7 cellular contexts compared by ENCODE assay signal in the genomic region with DNA sequence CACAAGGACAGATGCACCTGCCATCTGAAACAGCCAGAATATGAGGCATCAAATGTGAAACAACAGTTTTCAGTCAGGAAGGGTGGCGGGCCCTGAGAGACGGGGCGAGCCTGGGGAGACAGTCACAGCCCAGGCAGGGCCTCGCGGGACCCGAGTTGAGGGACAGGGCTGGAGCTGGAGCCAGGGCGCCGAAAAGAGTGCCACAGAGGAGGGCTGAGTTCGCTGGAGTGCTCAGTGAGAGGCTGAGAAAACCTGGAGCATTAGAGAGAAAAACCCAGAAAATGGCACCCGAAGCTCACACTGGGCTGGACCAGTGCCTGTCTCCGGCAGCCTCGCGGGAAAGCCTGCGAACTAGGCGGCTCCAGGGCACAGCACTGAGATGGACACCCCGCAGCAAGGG.
DNase-seq lines count a peak whose midpoint lies in the region; ATAC-seq and TF ChIP-seq lines count a peak whose summit lies in the region.
"Not testable (repeated sequence)": the region's sequence is repeated elsewhere in the genome, so short reads cannot be mapped to it uniquely, and the experiment has no call there.

No MANE protein-coding gene starts in this region.

- not testable (repeated sequence) for H3K9me3 ChIP-seq in H9 (ENCODE audit: control insufficient read depth, low read depth, low read length); left lung; aorta (ENCODE audit: control insufficient read depth, low read length)
- H3K9me3 ChIP-seq in spleen, result peaks cover 0 to 14% (median 0%) of the 10 kb centered on the region in 8 donors

- not testable (repeated sequence) for H3K23me2 ChIP-seq in H9 (ENCODE audit: insufficient read length, low read depth, low read length, poor library complexity, severe bottlenecking)

- not testable (repeated sequence) for TF ChIP-seq POLR2A in spleen (IDR thresholded peaks at IDR 0.05)

- H2BK120ac ChIP-seq in H9 (ENCODE audit: low read depth, low read length, poor library complexity, severe bottlenecking), result not testable (repeated sequence)

- H3K23ac ChIP-seq in H9 (ENCODE audit: insufficient read length, low read depth, low read length), result not testable (repeated sequence)

- H4K8ac ChIP-seq in H9 (replicated peaks; ENCODE audit: insufficient read length, low read depth, low read length), result not testable (repeated sequence)

- H3K27me3 Mint-ChIP-seq in H9 (ENCODE audit: low read depth); chondrocyte (ENCODE audit: low read depth); natural killer cell treated with Interleukin-12 subunit alpha and Interleukin-12 subunit beta and Interleukin-15 and Interleukin-18, amount 100 ng/mL, for 72 hours: not testable (repeated sequence)

- not testable (repeated sequence) for H4K20me1 ChIP-seq in H9 (ENCODE audit: control insufficient read depth, insufficient read depth, insufficient read length)

- H4K91ac ChIP-seq in H9 (ENCODE audit: insufficient read length, low read depth, low read length), result not testable (repeated sequence)

- not testable (repeated sequence) for H2AK5ac ChIP-seq in H9 (ENCODE audit: insufficient read length, low read length)

- not testable (repeated sequence) for H3K4me1 ChIP-seq in H9 (ENCODE audit: insufficient read depth, low read length); left lung; spleen; aorta (ENCODE audit: control insufficient read depth in 1 of 2, insufficient read depth in 2 of 2, low read length in 2 of 2)

- not testable (repeated sequence) for H3K4me3 Mint-ChIP-seq in H9; chondrocyte (ENCODE audit: unreplicated experiment); natural killer cell treated with Interleukin-12 subunit alpha and Interleukin-12 subunit beta and Interleukin-15 and Interleukin-18, amount 100 ng/mL, for 72 hours

- not testable (repeated sequence) for H3K36me3 ChIP-seq in left lung; aorta (ENCODE audit: control insufficient read depth in 1 of 2, insufficient read depth in 2 of 2, low read length in 1 of 2)
- peaks cover 0 to 19% (median 0%) of the 10 kb centered on the region in 6 donors for H3K36me3 ChIP-seq in spleen

- not testable (repeated sequence) for H3K27ac ChIP-seq in H9 (ENCODE audit: insufficient read length, low read depth, low read length); left lung; spleen; aorta (ENCODE audit: low read depth in 1 of 2, low read length in 2 of 2)

- not testable (repeated sequence) for H3K9ac ChIP-seq in H9 (ENCODE audit: extremely low read depth, insufficient read length, low read length)

- H3K4me2 ChIP-seq in H9 (ENCODE audit: insufficient read depth, insufficient read length, low read length), result not testable (repeated sequence)

- not testable (repeated sequence) for H2AFZ ChIP-seq in H9 (ENCODE audit: low read length)

- H2BK5ac ChIP-seq in H9 (ENCODE audit: insufficient read length, low read length), result not testable (repeated sequence)

- not testable (repeated sequence) for H3K27ac Mint-ChIP-seq in H9; chondrocyte (ENCODE audit: unreplicated experiment); natural killer cell treated with Interleukin-12 subunit alpha and Interleukin-12 subunit beta and Interleukin-15 and Interleukin-18, amount 100 ng/mL, for 72 hours

- not testable (repeated sequence) for H3K27me3 ChIP-seq in H9 (ENCODE audit: insufficient read depth, low read length); left lung; spleen (replicated peaks in 1 of 7); aorta (ENCODE audit: control insufficient read depth in 1 of 2, insufficient read depth in 2 of 2, low read length in 1 of 2)

- peaks cover 5 to 13% (median 10%) of the 10 kb centered on the region in 3 experiments; a peak in 6 of 7 replicates for H3K36me3 Mint-ChIP-seq in H9 (ENCODE audit: insufficient read depth in 1 of 3, low read depth in 3 of 3)
- H3K36me3 Mint-ChIP-seq in chondrocyte (ENCODE audit: low read depth), result peaks cover 13% of the 10 kb centered on the region
- peaks cover 14% of the 10 kb centered on the region for H3K36me3 Mint-ChIP-seq in natural killer cell treated with Interleukin-12 subunit alpha and Interleukin-12 subunit beta and Interleukin-15 and Interleukin-18, amount 100 ng/mL, for 72 hours

- H3K9me3 Mint-ChIP-seq in H9 (peaks cover 14 to 19% of the 10 kb centered on the region in 2 experiments; a peak in 4 of 5 replicates), chondrocyte (ENCODE audit: low read depth) (peaks cover 24% of the 10 kb centered on the region)
- H3K9me3 Mint-ChIP-seq in natural killer cell treated with Interleukin-12 subunit alpha and Interleukin-12 subunit beta and Interleukin-15 and Interleukin-18, amount 100 ng/mL, for 72 hours, result not testable (repeated sequence)

- DNase-seq in H9, result peak; percentile 24
- peak; percentile 48 for DNase-seq in activated effector memory CD4-positive, alpha-beta T cell treated with anti-CD3 and anti-CD28 coated beads, Interleukin-2, amount 50 U/mL, for 16 hours
- DNase-seq in chondrocyte (ENCODE audit: low spot score), result peak; percentile 65
- DNase-seq in left lung, result peak; percentile 19 to 57
- peak; percentile 28 for DNase-seq in natural killer cell treated with Interleukin-12 subunit alpha and Interleukin-12 subunit beta and Interleukin-15 and Interleukin-18, amount 100 ng/mL, for 72 hours (ENCODE audit: low spot score)
- peak; percentile 36 for DNase-seq in spleen
- DNase-seq in aorta, result peak; percentile 19 to 40

- not testable (repeated sequence) for TF ChIP-seq CTCF in H9 (conservative IDR thresholded peaks at IDR 0.05); chondrocyte (IDR thresholded peaks at IDR 0.05); left lung (IDR thresholded peaks at IDR 0.05); spleen (IDR thresholded peaks at IDR 0.05 in 8 of 11, conservative IDR thresholded peaks at IDR 0.05 in 3 of 11)

- H3K4me1 Mint-ChIP-seq in H9; chondrocyte (ENCODE audit: low read depth); natural killer cell treated with Interleukin-12 subunit alpha and Interleukin-12 subunit beta and Interleukin-15 and Interleukin-18, amount 100 ng/mL, for 72 hours (ENCODE audit: low read depth in 2 of 2): not testable (repeated sequence)

- H3T11ph ChIP-seq in H9 (ENCODE audit: low read length), result not testable (repeated sequence)

- H3K79me2 ChIP-seq in H9 (ENCODE audit: insufficient read depth, low read length), result not testable (repeated sequence)

- not testable (repeated sequence) for ATAC-seq in left lung; natural killer cell treated with Interleukin-12 subunit alpha and Interleukin-12 subunit beta and Interleukin-15 and Interleukin-18, amount 100 ng/mL, for 72 hours; aorta (ENCODE audit: low FRiP score)

- H4K5ac ChIP-seq in H9 (ENCODE audit: insufficient read length, low read depth, low read length), result not testable (repeated sequence)

- H3K14ac ChIP-seq in H9 (ENCODE audit: insufficient read depth, low read length), result not testable (repeated sequence)

- intact Hi-C loops in left lung (cut with DNase I); spleen (cut with DNase I; ENCODE audit: low total_unique reads); aorta (cut with DNase I): not testable (repeated sequence)

- H3K4me3 ChIP-seq in left lung; spleen; aorta (ENCODE audit: low read length in 2 of 2): not testable (repeated sequence)

- H2BK15ac ChIP-seq in H9 (ENCODE audit: low read depth, low read length), result not testable (repeated sequence)

- not testable (repeated sequence) for H3K18ac ChIP-seq in H9 (ENCODE audit: insufficient read length, low read depth, low read length)

- H2BK20ac ChIP-seq in H9 (ENCODE audit: low read depth, low read length, poor library complexity, severe bottlenecking), result not testable (repeated sequence)

- not testable (repeated sequence) for H3K79me1 ChIP-seq in H9 (ENCODE audit: insufficient read depth, low read depth, low read length, poor library complexity, severe bottlenecking)

- no CpG with 5 or more reads among the region's 16 CpGs for WGBS in H9 (ENCODE audit: extremely low coverage, insufficient read length, low lambda C conversion rate)
- 95 to 100% (median 95%) methylated on average over 8 to 16 of the region's 16 CpGs for WGBS in spleen, 5 donors
- 92 to 95% methylated on average over 12 to 16 of the region's 16 CpGs for WGBS in aorta, 2 donors

- not testable (repeated sequence) for H3K56ac ChIP-seq in H9 (ENCODE audit: insufficient read length, low read depth, low read length)

- not testable (repeated sequence) for H3K4ac ChIP-seq in H9 (ENCODE audit: low read depth, low read length)

- not testable (repeated sequence) for H2BK12ac ChIP-seq in H9 (ENCODE audit: insufficient read length, low read depth, low read length)
